In the genomic region with DNA sequence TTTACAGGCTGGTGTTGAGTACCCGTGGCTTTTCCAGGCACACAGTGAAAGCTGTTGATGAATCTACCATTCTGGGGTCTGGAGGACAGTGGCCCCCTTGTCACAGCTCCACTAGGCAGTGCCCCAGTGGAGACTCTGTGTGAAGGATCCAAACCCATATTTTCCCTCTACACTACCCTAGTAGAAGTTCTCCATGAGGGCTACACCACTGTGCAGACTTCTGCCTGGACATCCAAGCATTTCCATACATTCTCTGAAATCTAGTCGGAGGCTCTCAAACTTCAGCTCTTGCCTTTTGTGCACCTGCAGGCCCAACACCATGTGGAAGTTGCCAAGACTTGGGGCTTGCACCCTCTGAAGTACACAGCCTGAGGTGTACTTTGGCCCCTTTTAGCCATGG, we compare ENCODE assay signal across 31 cellular contexts.
"Had no signal": no experiment of that assay in that cellular context is flagged by ENCODE, and none has a peak within 500 bp of the region (broad histone marks: within the 10 kb centered on the region; RNA-seq: fewer than 3 reads in every experiment).

No MANE protein-coding gene starts in this region.

- H3K27me3 Mint-ChIP-seq: activated CD8-positive, alpha-beta T cell treated with anti-CD3 and anti-CD28 coated beads for 36 hours; activated naive CD8-positive, alpha-beta T cell; activated T-helper 17 cell treated with anti-CD3 and anti-CD28 coated beads, Interleukin-2, amount 50 U/mL, for 72 hours; central memory CD8-positive, alpha-beta T cell; dendritic cell treated with granulocyte-macrophage colony-stimulating factor and Interleukin-4, amounts not matched to agents 40 ng/mL and 50 ng/mL, for 4 days; effector memory CD8-positive, alpha-beta T cell had no signal

- ATAC-seq: activated CD8-positive, alpha-beta T cell treated with anti-CD3 and anti-CD28 coated beads for 36 hours; activated T-cell treated with anti-CD3 and anti-CD28 coated beads, Interleukin-2, amount 50 U/mL, for 4 hours; activated T-helper 17 cell treated with anti-CD3 and anti-CD28 coated beads, Interleukin-2, amount 50 U/mL, for 72 hours; effector memory CD8-positive, alpha-beta T cell; foreskin keratinocyte; gastrocnemius medialis; heart left ventricle had no signal

- FAIRE-seq: astrocyte, bronchial epithelial cell had no signal

- DNase-seq: activated CD4-positive, alpha-beta T cell treated with anti-CD3 and anti-CD28 coated beads for 4 hours; activated CD4-positive, alpha-beta T cell treated with anti-CD3 and anti-CD28 coated beads, Interleukin-2, amount 50 U/mL, for 1 hour; activated CD4-positive, alpha-beta T cell treated with anti-CD3 and anti-CD28 coated beads, Interleukin-2, amount 50 U/mL, for 48 hours; activated CD4-positive, CD25-positive, alpha-beta regulatory T cell; activated CD4-positive, CD25-positive, alpha-beta regulatory T cell treated with anti-CD3 and anti-CD28 coated beads, Interleukin-2, amount 50 U/mL, for 72 hours; activated CD8-positive, alpha-beta memory T cell treated with anti-CD3 and anti-CD28 coated beads for 24 hours; activated CD8-positive, alpha-beta T cell treated with anti-CD3 and anti-CD28 coated beads for 36 hours; activated effector memory CD4-positive, alpha-beta T cell treated with Interleukin-2 at 50 U/mL for 16 hours; activated gamma-delta T cell treated with Interleukin-2 at 50 U/mL for 16 hours; activated naive CD4-positive, alpha-beta T cell treated with anti-CD3 and anti-CD28 coated beads, Interleukin-2, amount 50 U/mL, for 16 hours; activated naive CD4-positive, alpha-beta T cell treated with Interleukin-2 at 50 U/mL for 16 hours; activated T-cell treated with anti-CD3 and anti-CD28 coated beads, Interleukin-2, amount 50 U/mL, for 4 hours; amniotic stem cell; anterior cingulate cortex; brain microvascular endothelial cell; effector CD4-positive, alpha-beta T cell; effector memory CD8-positive, alpha-beta T cell; erythroblast; foreskin keratinocyte; gastrocnemius medialis; glutamatergic neuron; heart left ventricle; T-helper 2 cell had no signal

- H3K27ac ChIP-seq: brain microvascular endothelial cell, coronary artery, esophagus muscularis mucosa, foreskin keratinocyte, gastrocnemius medialis, heart left ventricle had no signal

- H3K27me3 ChIP-seq: brain microvascular endothelial cell, esophagus muscularis mucosa, foreskin keratinocyte, gastrocnemius medialis, heart left ventricle had no signal

- H3K4me1 ChIP-seq: foreskin keratinocyte, gastrocnemius medialis, heart left ventricle had no signal

- H3K4me3 Mint-ChIP-seq: activated CD8-positive, alpha-beta T cell treated with anti-CD3 and anti-CD28 coated beads for 36 hours; activated naive CD8-positive, alpha-beta T cell; activated T-cell treated with anti-CD3 and anti-CD28 coated beads, Interleukin-2, amount 50 U/mL, for 4 hours; activated T-helper 17 cell treated with anti-CD3 and anti-CD28 coated beads, Interleukin-2, amount 50 U/mL, for 72 hours; central memory CD8-positive, alpha-beta T cell; dendritic cell treated with granulocyte-macrophage colony-stimulating factor and Interleukin-4, amounts not matched to agents 40 ng/mL and 50 ng/mL, for 4 days; effector memory CD8-positive, alpha-beta T cell had no signal

- H3K9me3 ChIP-seq: gastrocnemius medialis had no signal

- H3K36me3 ChIP-seq: brain microvascular endothelial cell, esophagus muscularis mucosa, gastrocnemius medialis, heart left ventricle had no signal

- H3K4me3 ChIP-seq: coronary artery, esophagus muscularis mucosa, gastrocnemius medialis, heart left ventricle had no signal

- H3K27ac Mint-ChIP-seq: activated CD8-positive, alpha-beta T cell treated with anti-CD3 and anti-CD28 coated beads for 36 hours; activated naive CD8-positive, alpha-beta T cell; activated T-helper 17 cell treated with anti-CD3 and anti-CD28 coated beads, Interleukin-2, amount 50 U/mL, for 72 hours; dendritic cell treated with granulocyte-macrophage colony-stimulating factor and Interleukin-4, amounts not matched to agents 40 ng/mL and 50 ng/mL, for 4 days; effector memory CD8-positive, alpha-beta T cell had no signal

- H3K4me1 Mint-ChIP-seq: activated T-helper 17 cell treated with anti-CD3 and anti-CD28 coated beads, Interleukin-2, amount 50 U/mL, for 72 hours; central memory CD8-positive, alpha-beta T cell had no signal
